ENCODE assay signal across 9 cellular contexts in the genomic region with DNA sequence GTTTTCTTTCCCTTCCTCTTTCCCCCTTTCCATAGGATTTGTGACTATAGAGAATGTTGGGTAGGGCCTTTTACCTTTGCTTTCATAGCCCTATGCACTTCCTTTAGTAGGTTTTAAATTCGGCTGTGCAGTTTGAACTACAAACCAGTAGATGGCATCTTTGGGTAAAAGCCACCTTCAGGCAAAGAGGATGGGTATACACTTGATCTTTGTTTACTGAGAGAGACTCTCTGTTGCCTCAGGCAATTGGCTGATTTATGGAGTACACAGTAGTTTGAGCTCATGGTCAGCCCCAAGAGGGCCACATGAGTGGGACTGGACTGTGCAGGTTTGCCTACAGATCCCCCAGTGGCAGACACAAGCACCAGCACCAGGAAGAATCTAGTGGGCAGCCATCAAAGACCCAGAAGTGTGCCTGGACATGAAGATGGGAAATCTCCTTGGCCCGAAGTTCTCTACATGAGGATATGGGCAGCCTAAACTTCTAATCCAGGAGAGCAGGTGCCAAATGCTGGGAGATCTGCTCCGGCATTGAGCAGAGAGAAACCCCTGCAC.
A peak's percentile ranks its signal among the peaks of the same experiment; 100 is the strongest.
DNase-seq lines count a peak whose midpoint lies in the region; ATAC-seq and TF ChIP-seq lines count a peak whose summit lies in the region.
"Had no signal": no experiment of that assay in that cellular context is flagged by ENCODE, and none has a peak within 500 bp of the region (broad histone marks: within the 10 kb centered on the region; RNA-seq: fewer than 3 reads in every experiment).

No MANE protein-coding gene starts in this region.

- DNase-seq in NCI-H1092 treated with DMSO at 0.1 percent for 48 hours (lab: John Stamatoyannopoulos, UW) (peak; percentile 25), NCI-H1092 (lab: John Stamatoyannopoulos, UW) (no peak), NCI-H2081 treated with DMSO at 0.1 percent for 48 hours (lab: John Stamatoyannopoulos, UW) (peak; percentile 66), astrocyte of the spinal cord (ENCODE audit: low read depth, low spot score) (peak; percentile 4), retinal pigment epithelial cell (ENCODE audit: low read depth) (no peak), NOMO-1 (lab: John Stamatoyannopoulos, UW; ENCODE audit: unreplicated experiment in 2 of 2) (no peak)
- DNase-seq: activated T-cell treated with anti-CD3 and anti-CD28 coated beads, Interleukin-2, amount 50 U/mL, for 24 hours had no signal

- no peak for ATAC-seq in GM21367 (IDR thresholded peaks at IDR 0.05; ENCODE audit: unreplicated experiment)
- ATAC-seq in HG03442 (IDR thresholded peaks at IDR 0.05; ENCODE audit: unreplicated experiment): no peak

- TF ChIP-seq CTCF in astrocyte of the spinal cord (IDR thresholded peaks at IDR 0.05; ENCODE audit: low read depth, low read length) (peak; percentile 34), retinal pigment epithelial cell (conservative IDR thresholded peaks at IDR 0.05; ENCODE audit: low read depth, low read length) (peak; percentile 70)

- in situ Hi-C loops in astrocyte of the spinal cord (cut with HindIII; ENCODE audit: low sequenced_read_pairs): no loop called here

- H3K4me3 ChIP-seq in astrocyte of the spinal cord (ENCODE audit: low read depth, low read length) (no peak overlapping the region), retinal pigment epithelial cell (ENCODE audit: low read length) (no peak overlapping the region)

Comparison
In these comparisons a context has a peak if more than half of its experiments do, and no peak if none do; other contexts are left out.
1. DNase-seq: peak in NCI-H1092 treated with DMSO at 0.1 percent for 48 hours (single experiment), NCI-H2081 treated with DMSO at 0.1 percent for 48 hours (single experiment) and astrocyte of the spinal cord (single experiment); none in NCI-H1092 (single experiment), retinal pigment epithelial cell (single experiment) and NOMO-1 (0 of 2).